ENCODE assay signal across 8 cellular contexts in genomic region chr14:100159865-100160533, GRCh38. TPM values are rescaled to one million over a fixed set of nuclear protein-coding genes. Genes with fewer than 3 reads are reported as not detected.
DNase-seq lines count a peak whose midpoint lies in the region; ATAC-seq, FAIRE-seq and TF ChIP-seq lines count a peak whose summit lies in the region.

No MANE protein-coding gene starts in this region.

- TF ChIP-seq CTCF in gastrocnemius medialis (IDR thresholded peaks at IDR 0.05 in 4 of 5, conservative IDR thresholded peaks at IDR 0.05 in 1 of 5) (no peak), osteoblast (IDR thresholded peaks at IDR 0.05; ENCODE audit: extremely low read depth, low read depth, low read length) (no peak)

- H3K79me2 ChIP-seq in osteoblast (ENCODE audit: insufficient read depth, low read length): no peaks in the 10 kb centered on the region

- H3K9me3 ChIP-seq in esophagus (ENCODE audit: control insufficient read depth in 2 of 2, insufficient read depth in 1 of 2, low read depth in 1 of 2, low read length in 1 of 2) (peaks cover 0 to 5% of the 10 kb centered on the region in 2 donors), gastrocnemius medialis (peaks cover 0 to 2% (median 0%) of the 10 kb centered on the region in 3 donors), osteoblast (ENCODE audit: low read depth, low read length) (peaks cover 6% of the 10 kb centered on the region)

- 7 to 9% methylated on average over 39 of the region's 39 CpGs for WGBS in esophagus, 2 donors

- no peak overlapping the region for H2AFZ ChIP-seq in osteoblast (ENCODE audit: low read length)

- no peak for FAIRE-seq in HTR-8/SVneo (lab: Jason Lieb, UNC)

- H3K4me3 ChIP-seq in Jurkat, Clone E6-1 (ENCODE audit: low read length): peak overlapping the region; percentile 24; the same call in 1 of the 2 replicates
- peak overlapping the region; percentile 61 to 63 for H3K4me3 ChIP-seq in esophagus (ENCODE audit: low read depth in 1 of 2, low read length in 2 of 2)
- peak overlapping the region; percentile 35 to 57 (median 44) for H3K4me3 ChIP-seq in gastrocnemius medialis
- no peak overlapping the region for H3K4me3 ChIP-seq in osteoblast (ENCODE audit: insufficient read depth, low read length)

- no peak for TF ChIP-seq POLR2A in gastrocnemius medialis (IDR thresholded peaks at IDR 0.05)

- intact Hi-C loops in gastrocnemius medialis (cut with DNase I; ENCODE audit: low total_unique reads): no loop called here

- H4K20me1 ChIP-seq in osteoblast (ENCODE audit: insufficient read depth, low read length): no peaks in the 10 kb centered on the region

- ATAC-seq in GM19463 (IDR thresholded peaks at IDR 0.05; ENCODE audit: unreplicated experiment) (peak; percentile 18), gastrocnemius medialis (no peak), HG02973 (IDR thresholded peaks at IDR 0.05; ENCODE audit: unreplicated experiment) (no peak)

- H3K4me1 ChIP-seq in esophagus (ENCODE audit: control insufficient read depth in 2 of 2, insufficient read depth in 2 of 2, low read length in 1 of 2) (peaks cover 3 to 26% of the 10 kb centered on the region in 2 donors), gastrocnemius medialis (peaks cover 0 to 4% of the 10 kb centered on the region in 2 donors), osteoblast (ENCODE audit: insufficient read depth, low read length) (no peaks in the 10 kb centered on the region)

- DNase-seq in Jurkat, Clone E6-1 (ENCODE audit: low read depth, low spot score): no peak
- DNase-seq in gastrocnemius medialis (no peak), HTR-8/SVneo (ENCODE audit: insufficient read length, low spot score) (no peak), osteoblast (ENCODE audit: insufficient read length, low spot score, missing footprints) (no peak), HK-2 (ENCODE audit: unreplicated experiment) (no peak)

- no peak overlapping the region for H3K4me2 ChIP-seq in osteoblast (ENCODE audit: insufficient read depth, low read length)

- in situ Hi-C loops in gastrocnemius medialis (cut with MboI; ENCODE audit: low sequenced_read_pairs in 4 of 4): no loop called here

- no peaks in the 10 kb centered on the region for H3K27me3 ChIP-seq in esophagus (ENCODE audit: control insufficient read depth in 1 of 2, insufficient read depth in 2 of 2, low read length in 2 of 2)
- peaks cover 25 to 42% (median 30%) of the 10 kb centered on the region in 3 donors for H3K27me3 ChIP-seq in gastrocnemius medialis
- peaks cover 28% of the 10 kb centered on the region for H3K27me3 ChIP-seq in osteoblast (ENCODE audit: insufficient read depth, low read length)

- H3K27ac ChIP-seq in esophagus (ENCODE audit: low read depth in 2 of 2, low read length in 1 of 2): peak overlapping the region; percentile 72 to 76
- H3K27ac ChIP-seq in gastrocnemius medialis: no peak overlapping the region
- H3K27ac ChIP-seq in osteoblast (ENCODE audit: low read depth, low read length): no peak overlapping the region

- H3K36me3 ChIP-seq in esophagus (ENCODE audit: control insufficient read depth in 2 of 2, insufficient read depth in 2 of 2, low read length in 1 of 2): no peaks in the 10 kb centered on the region
- no peaks in the 10 kb centered on the region for H3K36me3 ChIP-seq in gastrocnemius medialis
- no peaks in the 10 kb centered on the region for H3K36me3 ChIP-seq in osteoblast (ENCODE audit: insufficient read depth, low read length)

RNA-seq across cellular contexts. Expression of gene DEGS2, which starts 0.6 kb away (rescaled TPM):
- 5.5 TPM for polyA plus RNA-seq in Jurkat, Clone E6-1 (2012; ENCODE audit: insufficient read depth, insufficient read length)
- 10 to 100 TPM; 24.7 to 41.8 TPM for polyA plus RNA-seq in esophagus
- total RNA-seq in gastrocnemius medialis (under 1 TPM in 3 of 4 donors, not detected in 1; 0.22 to 0.75 (median 0.66) TPM), osteoblast (0.29 and 0.36 TPM in 2 replicates)

Comparison
In these comparisons a context has a peak if more than half of its experiments do, and no peak if none do; other contexts are left out.
1. H3K27ac ChIP-seq: peak in esophagus (2 of 2); none in gastrocnemius medialis (0 of 4) and osteoblast (single experiment).